14 cellular contexts compared by ENCODE assay signal in genomic region chr20:37343994-37344355, GRCh38. TPM values are rescaled to one million over a fixed set of nuclear protein-coding genes. Genes with fewer than 3 reads are reported as not detected.
DNase-seq lines count a peak whose midpoint lies in the region; ATAC-seq and TF ChIP-seq lines count a peak whose summit lies in the region.
"Had no signal": no experiment of that assay in that cellular context is flagged by ENCODE, and none has a peak within 500 bp of the region (broad histone marks: within the 10 kb centered on the region; RNA-seq: fewer than 3 reads in every experiment).

No MANE protein-coding gene starts in this region.

- no peak for DNase-seq in cardiac muscle cell (ENCODE audit: low read depth in 1 of 2, low spot score in 1 of 2)
- no peak for DNase-seq in right cardiac atrium
- DNase-seq in naive B cell, result no peak
- DNase-seq in upper lobe of right lung, result no peak
- DNase-seq in medulla oblongata (ENCODE audit: extremely low spot score), result no peak
- DNase-seq in stimulated activated CD4-positive, alpha-beta T cell treated with anti-CD3 and anti-CD28 coated beads, Interleukin-15, amount 100 ng/mL, for 24 hours, result no peak
- no peak for DNase-seq in COR-L47 (lab: John Stamatoyannopoulos, UW)
- DNase-seq: activated CD8-positive, alpha-beta memory T cell treated with anti-CD3 and anti-CD28 coated beads, Interleukin-2, amount 50 U/mL, for 48 hours; hypothalamus; NCI-H1092; NCI-H446 had no signal

- H3K27ac ChIP-seq in cardiac muscle cell (peak overlapping the region; percentile 34), right cardiac atrium (ENCODE audit: low read length) (no peak overlapping the region), upper lobe of right lung (peak overlapping the region; percentile 51)

- H3K27me3 Mint-ChIP-seq in brain (peaks cover 4% of the 10 kb centered on the region), naive B cell (no peaks in the 10 kb centered on the region)
- H3K27me3 Mint-ChIP-seq: activated naive CD8-positive, alpha-beta T cell treated with anti-CD3 and anti-CD28 coated beads for 36 hours had no signal

- ATAC-seq in right cardiac atrium, result no peak
- no peak for ATAC-seq in naive B cell (ENCODE audit: low read depth in 2 of 2)
- ATAC-seq in upper lobe of right lung, result no peak

- H3K36me3 ChIP-seq in cardiac muscle cell (no peaks in the 10 kb centered on the region), upper lobe of right lung (no peaks in the 10 kb centered on the region)

- H3K4me3 Mint-ChIP-seq in brain (peak overlapping the region; percentile 39 to 85 (median 80)), naive B cell (peak overlapping the region in 5 of 8 donors; percentile 33 to 89 (median 61))
- H3K4me3 Mint-ChIP-seq: activated naive CD8-positive, alpha-beta T cell treated with anti-CD3 and anti-CD28 coated beads for 36 hours had no signal

- H3K4me1 ChIP-seq in cardiac muscle cell (ENCODE audit: low read depth) (no peaks in the 10 kb centered on the region), right cardiac atrium (ENCODE audit: control insufficient read depth, insufficient read depth, low read length) (no peaks in the 10 kb centered on the region), upper lobe of right lung (peaks cover 18% of the 10 kb centered on the region)

- H3K9me3 Mint-ChIP-seq in brain (peaks cover 0 to 6% (median 2%) of the 10 kb centered on the region in 5 experiments), naive B cell (no peaks in the 10 kb centered on the region)
- H3K9me3 Mint-ChIP-seq: activated naive CD8-positive, alpha-beta T cell treated with anti-CD3 and anti-CD28 coated beads for 36 hours had no signal

- intact Hi-C loops in right cardiac atrium (cut with DNase I) (no loop called here), upper lobe of right lung (cut with DNase I) (no loop called here)

- H3K4me1 Mint-ChIP-seq in brain, result peaks cover 27% of the 10 kb centered on the region
- H3K4me1 Mint-ChIP-seq in naive B cell, result peaks cover 23 to 48% (median 27%) of the 10 kb centered on the region in 3 donors

- H3K4me3 ChIP-seq in cardiac muscle cell (no peak overlapping the region), right cardiac atrium (ENCODE audit: low read length) (no peak overlapping the region), upper lobe of right lung (no peak overlapping the region)

- 77% methylated on average over 4 of the region's 4 CpGs for WGBS in right cardiac atrium

- peak overlapping the region in 3 of 5 experiments; percentile 69 to 88 (median 74) for H3K27ac Mint-ChIP-seq in brain
- H3K27ac Mint-ChIP-seq in naive B cell, result no peak overlapping the region
- H3K27ac Mint-ChIP-seq: activated naive CD8-positive, alpha-beta T cell treated with anti-CD3 and anti-CD28 coated beads for 36 hours had no signal

- TF ChIP-seq CTCF in cardiac muscle cell (IDR thresholded peaks at IDR 0.05; ENCODE audit: low read depth, low read length) (no peak), brain (conservative IDR thresholded peaks at IDR 0.05) (no peak), upper lobe of right lung (IDR thresholded peaks at IDR 0.05) (no peak)

- no peaks in the 10 kb centered on the region for H3K27me3 ChIP-seq in cardiac muscle cell
- no peaks in the 10 kb centered on the region for H3K27me3 ChIP-seq in right cardiac atrium (ENCODE audit: control insufficient read depth, insufficient read depth)
- H3K27me3 ChIP-seq in upper lobe of right lung, result no peaks in the 10 kb centered on the region

- no peaks in the 10 kb centered on the region for H3K9me3 ChIP-seq in cardiac muscle cell (ENCODE audit: low read depth)
- H3K9me3 ChIP-seq in right cardiac atrium (ENCODE audit: control insufficient read depth, low read length), result no peaks in the 10 kb centered on the region
- no peaks in the 10 kb centered on the region for H3K9me3 ChIP-seq in upper lobe of right lung
- H3K9me3 ChIP-seq: SK-N-SH had no signal

- H3K36me3 Mint-ChIP-seq in brain (peaks cover 19% of the 10 kb centered on the region), naive B cell (no peaks in the 10 kb centered on the region)
- H3K36me3 Mint-ChIP-seq: activated naive CD8-positive, alpha-beta T cell treated with anti-CD3 and anti-CD28 coated beads for 36 hours had no signal

RNA-seq across cellular contexts. Expression of gene SRC, which starts 2.0 kb away (rescaled TPM):
- total RNA-seq in cardiac muscle cell, result 26.5 and 34.3 TPM in 2 replicates
- polyA plus RNA-seq in cardiac muscle cell, result 26.2 and 34.7 TPM in 2 replicates
- 10 to 100 TPM; 11.8 to 14.0 (median 13.4) TPM for total RNA-seq in right cardiac atrium
- polyA plus RNA-seq in right cardiac atrium, result 9.5 TPM
- 60.3 TPM for polyA plus RNA-seq in brain (ENCODE audit: insufficient read depth, low read depth, low replicate concordance)
- polyA plus RNA-seq in naive B cell (ENCODE audit: low read depth in 6 of 6), result 1 to 10 TPM in 5 of 6 donors, not detected in 1; 1.2 to 2.3 (median 1.7) TPM
- total RNA-seq in upper lobe of right lung, result 64.0 TPM

RNA-seq across cellular contexts. Expression of gene MANBAL, which starts 54.5 kb away (rescaled TPM):
- total RNA-seq in cardiac muscle cell (27.7 and 34.7 TPM in 2 replicates), right cardiac atrium (10 to 100 TPM; 22.9 to 30.6 (median 29.5) TPM), upper lobe of right lung (30.8 TPM)
- polyA plus RNA-seq in cardiac muscle cell (111 and 115 TPM in 2 replicates), right cardiac atrium (34.8 TPM), brain (ENCODE audit: insufficient read depth, low read depth, low replicate concordance) (164 TPM), naive B cell (ENCODE audit: low read depth in 6 of 6) (10 to 100 TPM; 19.4 to 39.0 (median 25.7) TPM)

Comparison
In these comparisons a context has a peak if more than half of its experiments do, and no peak if none do; other contexts are left out.
1. H3K27ac Mint-ChIP-seq: peak in brain (3 of 5); none in naive B cell (0 of 6).